ENCODE assay signal across 12 cellular contexts in genomic region chr20:59040682-59041081, GRCh38. TPM values are rescaled to one million over a fixed set of nuclear protein-coding genes. Genes with fewer than 3 reads are reported as not detected.
DNase-seq lines count a peak whose midpoint lies in the region; ATAC-seq, FAIRE-seq and TF ChIP-seq lines count a peak whose summit lies in the region.
"Had no signal": no experiment of that assay in that cellular context is flagged by ENCODE, and none has a peak within 500 bp of the region (broad histone marks: within the 10 kb centered on the region; RNA-seq: fewer than 3 reads in every experiment).

No MANE protein-coding gene starts in this region.

- CTCF ChIA-PET in endothelial cell of umbilical vein (lab: Charles Lee) = interaction anchor here (1.6 kb wide), 1 partner anchor 9 kb away, joined by 4 read pairs; the partner anchor contains the start of gene ATP5F1E

- no peaks in the 10 kb centered on the region for H3K27me3 ChIP-seq in Peyer's patch
- H3K27me3 ChIP-seq in endothelial cell of umbilical vein (ENCODE audit: control insufficient read depth in 2 of 2, insufficient read depth in 2 of 2, low read length in 2 of 2) = no peaks in the 10 kb centered on the region

- BruUV-seq in endothelial cell of umbilical vein (replicated peaks; lab: Mats Ljungman, UMichigan) = no TSS peak

- H3K4me1 ChIP-seq in Peyer's patch (peaks cover 0 to 52% (median 8%) of the 10 kb centered on the region in 4 donors), endothelial cell of umbilical vein (ENCODE audit: control insufficient read depth, extremely low read depth, insufficient read depth, low read length) (peaks cover 8% of the 10 kb centered on the region)

- intact Hi-C loops in endothelial cell of umbilical vein (cut with micrococcal nuclease) = no loop called here

- H3K4me1 Mint-ChIP-seq in activated T-cell treated with anti-CD3 and anti-CD28 coated beads, Interleukin-2, amount 50 U/mL, for 4 hours (ENCODE audit: low read depth) = peaks cover 58% of the 10 kb centered on the region
- peaks cover 52% of the 10 kb centered on the region for H3K4me1 Mint-ChIP-seq in stimulated activated effector memory CD8-positive, alpha-beta T cell treated with anti-CD3 and anti-CD28 coated beads, Interleukin-12 subunit alpha, Interleukin-12 subunit beta, amount 100 ng/mL, for 72 hours

- no peak for DNase-seq in activated T-cell treated with anti-CD3 and anti-CD28 coated beads, Interleukin-2, amount 50 U/mL, for 4 hours
- no peak for DNase-seq in activated T-cell treated with anti-CD3 and anti-CD28 coated beads, Interleukin-2, amount 50 U/mL, for 1 hour
- DNase-seq in Peyer's patch = no peak
- DNase-seq in endothelial cell of umbilical vein (ENCODE audit: low read depth, low spot score) = no peak
- peak in 1 of 2 donors; percentile 36 for DNase-seq in stimulated activated effector memory CD8-positive, alpha-beta T cell treated with anti-CD3 and anti-CD28 coated beads, Interleukin-12 subunit alpha, Interleukin-12 subunit beta, amount 100 ng/mL, for 72 hours (ENCODE audit: low spot score in 2 of 2)
- no peak for DNase-seq in activated gamma-delta T cell treated with Interleukin-2 at 50 U/mL for 16 hours
- no peak for DNase-seq in NCI-H2196 treated with DMSO at 0.1 percent for 48 hours (lab: John Stamatoyannopoulos, UW; ENCODE audit: unreplicated experiment)
- no peak for DNase-seq in SK-N-DZ (ENCODE audit: low spot score)
- DNase-seq: NCI-H187 treated with DMSO at 0.1 percent for 48 hours had no signal

- no peak overlapping the region for H3K9ac ChIP-seq in endothelial cell of umbilical vein (replicated peaks; ENCODE audit: extremely low read depth, insufficient read depth, low read length)

- no peaks in the 10 kb centered on the region for H3K27me3 Mint-ChIP-seq in activated T-cell treated with anti-CD3 and anti-CD28 coated beads, Interleukin-2, amount 50 U/mL, for 4 hours (ENCODE audit: low read depth)

- H3K27ac ChIP-seq in Peyer's patch = peak overlapping the region in 3 of 4 donors; percentile 84 to 95 (median 92)
- no peak overlapping the region for H3K27ac ChIP-seq in endothelial cell of umbilical vein (ENCODE audit: insufficient read depth, low read depth, low read length)
- H3K27ac ChIP-seq: HL-60 had no signal

- no peak for TF ChIP-seq CTCF in Peyer's patch (IDR thresholded peaks at IDR 0.05)
- TF ChIP-seq CTCF in endothelial cell of umbilical vein (IDR thresholded peaks at IDR 0.05; ENCODE audit: extremely low read depth in 1 of 2, insufficient read depth in 1 of 2, low read depth in 1 of 2, low read length in 2 of 2) = no peak

- TF ChIP-seq POLR2A in Peyer's patch (IDR thresholded peaks at IDR 0.05) (peak; percentile 76 to 90), endothelial cell of umbilical vein (IDR thresholded peaks at IDR 0.05; ENCODE audit: low read depth, low read length) (no peak)

- H3K4me3 Mint-ChIP-seq in activated T-cell treated with anti-CD3 and anti-CD28 coated beads, Interleukin-2, amount 50 U/mL, for 4 hours = peak overlapping the region; percentile 93
- H3K4me3 Mint-ChIP-seq in stimulated activated effector memory CD8-positive, alpha-beta T cell treated with anti-CD3 and anti-CD28 coated beads, Interleukin-12 subunit alpha, Interleukin-12 subunit beta, amount 100 ng/mL, for 72 hours = peak overlapping the region; percentile 71

- H3K9me3 ChIP-seq in Peyer's patch = no peaks in the 10 kb centered on the region
- no peaks in the 10 kb centered on the region for H3K9me3 ChIP-seq in endothelial cell of umbilical vein (replicated peaks; ENCODE audit: control insufficient read depth, insufficient read depth, low read length)

- POLR2A ChIA-PET in endothelial cell of umbilical vein (lab: Charles Lee) = interaction anchor here (1.0 kb wide), 1 partner anchor 8 kb away, joined by 4 read pairs; the partner anchor contains the start of gene ATP5F1E

- H3K27ac Mint-ChIP-seq in stimulated activated effector memory CD8-positive, alpha-beta T cell treated with anti-CD3 and anti-CD28 coated beads, Interleukin-12 subunit alpha, Interleukin-12 subunit beta, amount 100 ng/mL, for 72 hours = peak overlapping the region; percentile 80

- no peak for ATAC-seq in activated T-cell treated with anti-CD3 and anti-CD28 coated beads, Interleukin-2, amount 50 U/mL, for 4 hours
- ATAC-seq in stimulated activated effector memory CD8-positive, alpha-beta T cell treated with anti-CD3 and anti-CD28 coated beads, Interleukin-12 subunit alpha, Interleukin-12 subunit beta, amount 100 ng/mL, for 72 hours = no peak

- H3K36me3 Mint-ChIP-seq in activated T-cell treated with anti-CD3 and anti-CD28 coated beads, Interleukin-2, amount 50 U/mL, for 4 hours (ENCODE audit: insufficient read depth) = peaks cover 40% of the 10 kb centered on the region
- peaks cover 67% of the 10 kb centered on the region for H3K36me3 Mint-ChIP-seq in stimulated activated effector memory CD8-positive, alpha-beta T cell treated with anti-CD3 and anti-CD28 coated beads, Interleukin-12 subunit alpha, Interleukin-12 subunit beta, amount 100 ng/mL, for 72 hours

- no peak for FAIRE-seq in endothelial cell of umbilical vein (lab: Jason Lieb, UNC)

- H3K36me3 ChIP-seq in Peyer's patch (peaks cover 0 to 26% (median 0%) of the 10 kb centered on the region in 3 donors), endothelial cell of umbilical vein (ENCODE audit: control insufficient read depth in 2 of 2, extremely low read depth in 1 of 2, insufficient read depth in 2 of 2, low read length in 2 of 2) (peaks cover 13 to 21% of the 10 kb centered on the region in 2 experiments)

- dilution Hi-C loops in endothelial cell of umbilical vein (cut with MboI; ENCODE audit: extremely low pct_ligation_motif_present, low sequenced_read_pairs) = no loop called here

- no peak overlapping the region for H2AFZ ChIP-seq in endothelial cell of umbilical vein (ENCODE audit: low read depth, low read length)

- no peaks in the 10 kb centered on the region for H4K20me1 ChIP-seq in endothelial cell of umbilical vein (replicated peaks; ENCODE audit: control insufficient read depth, extremely low read depth, insufficient read depth, low read length)

- peak overlapping the region; percentile 31 for H3K4me2 ChIP-seq in endothelial cell of umbilical vein (ENCODE audit: insufficient read depth, low read length)

- no peaks in the 10 kb centered on the region for H3K9me3 Mint-ChIP-seq in activated T-cell treated with anti-CD3 and anti-CD28 coated beads, Interleukin-2, amount 50 U/mL, for 4 hours
- no peaks in the 10 kb centered on the region for H3K9me3 Mint-ChIP-seq in stimulated activated effector memory CD8-positive, alpha-beta T cell treated with anti-CD3 and anti-CD28 coated beads, Interleukin-12 subunit alpha, Interleukin-12 subunit beta, amount 100 ng/mL, for 72 hours

- peaks cover 48% of the 10 kb centered on the region for H3K79me2 ChIP-seq in endothelial cell of umbilical vein (ENCODE audit: control insufficient read depth, insufficient read depth, low read length)

- peak overlapping the region in 3 of 4 donors; percentile 8 to 98 (median 62) for H3K4me3 ChIP-seq in Peyer's patch
- H3K4me3 ChIP-seq in endothelial cell of umbilical vein (replicated peaks in 1 of 3; ENCODE audit: insufficient read depth in 1 of 3, low read depth in 1 of 3, low read length in 3 of 3) = no peak overlapping the region
- H3K4me3 ChIP-seq: lung had no signal

- H3K9me1 ChIP-seq in endothelial cell of umbilical vein (replicated peaks; ENCODE audit: control insufficient read depth, extremely low read depth, insufficient read depth, low read length) = no peaks in the 10 kb centered on the region

RNA-seq across cellular contexts. Expression of gene PRELID3B, which starts 1.9 kb away (rescaled TPM):
- total RNA-seq in activated T-cell treated with anti-CD3 and anti-CD28 coated beads, Interleukin-2, amount 50 U/mL, for 4 hours = 100 to 1,000 TPM; 147 to 174 (median 160) TPM
- total RNA-seq in Peyer's patch = 100 to 1,000 TPM in 2 of 4 donors, 10 to 100 TPM in 2; 44.6 to 148 (median 86.5) TPM
- total RNA-seq in endothelial cell of umbilical vein = 47.4 and 57.2 TPM in 2 replicates
- polyA plus RNA-seq in endothelial cell of umbilical vein = 12.1 and 14.9 TPM in 2 replicates
- 26.1 and 28.8 TPM in 2 replicates for polyA plus RNA-seq in endothelial cell of umbilical vein (2011; cell fraction: cytosol; rRNA removed)
- polyA plus RNA-seq in endothelial cell of umbilical vein (2011; cell fraction: nucleus; rRNA removed) = 15.9 and 16.0 TPM in 2 replicates
- 43.9 and 54.5 TPM in 2 replicates for polyA plus RNA-seq in endothelial cell of umbilical vein (2012)
- 88.1 and 114 TPM in 2 replicates for polyA minus RNA-seq in endothelial cell of umbilical vein
- polyA minus RNA-seq in endothelial cell of umbilical vein (2011; cell fraction: cytosol; rRNA and poly(A)+ RNA removed) = 126 TPM
- 17.4 and 22.8 TPM in 2 replicates for polyA minus RNA-seq in endothelial cell of umbilical vein (2011; cell fraction: nucleus; rRNA and poly(A)+ RNA removed)
- 154 and 172 TPM in 2 replicates for polyA plus RNA-seq in SK-N-DZ (2014; cell fraction: cytosol; rRNA removed)
- polyA plus RNA-seq in SK-N-DZ (2014; cell fraction: nucleus; rRNA removed) = 91.9 and 101 TPM in 2 replicates

RNA-seq across cellular contexts. Expression of gene ATP5F1E, which starts 8.5 kb away (rescaled TPM):
- total RNA-seq in activated T-cell treated with anti-CD3 and anti-CD28 coated beads, Interleukin-2, amount 50 U/mL, for 4 hours = 10 to 100 TPM; 86.1 to 99.3 (median 95.0) TPM
- total RNA-seq in Peyer's patch (10 to 100 TPM; 20.6 to 34.0 (median 26.8) TPM), endothelial cell of umbilical vein (107 and 114 TPM in 2 replicates)
- 20.2 and 29.0 TPM in 2 replicates for polyA plus RNA-seq in endothelial cell of umbilical vein
- polyA plus RNA-seq in endothelial cell of umbilical vein (2011; cell fraction: cytosol; rRNA removed) = 52.0 and 63.6 TPM in 2 replicates
- 21.9 and 28.7 TPM in 2 replicates for polyA plus RNA-seq in endothelial cell of umbilical vein (2011; cell fraction: nucleus; rRNA removed)
- 124 and 221 TPM in 2 replicates for polyA plus RNA-seq in endothelial cell of umbilical vein (2012)
- polyA minus RNA-seq in endothelial cell of umbilical vein = 13.2 and 13.4 TPM in 2 replicates
- polyA minus RNA-seq in endothelial cell of umbilical vein (2011; cell fraction: cytosol; rRNA and poly(A)+ RNA removed) = 24.8 TPM
- 34.2 and 44.0 TPM in 2 replicates for polyA minus RNA-seq in endothelial cell of umbilical vein (2011; cell fraction: nucleus; rRNA and poly(A)+ RNA removed)
- polyA plus RNA-seq in SK-N-DZ (2014; cell fraction: cytosol; rRNA removed) = 48.0 and 60.9 TPM in 2 replicates
- polyA plus RNA-seq in SK-N-DZ (2014; cell fraction: nucleus; rRNA removed) = 50.1 and 67.2 TPM in 2 replicates

RNA-seq across cellular contexts. Expression of gene TUBB1, which starts 21.5 kb away (rescaled TPM):
- not detected for total RNA-seq in activated T-cell treated with anti-CD3 and anti-CD28 coated beads, Interleukin-2, amount 50 U/mL, for 4 hours
- not detected for total RNA-seq in Peyer's patch
- total RNA-seq in endothelial cell of umbilical vein = not detected in 2 replicates
- polyA plus RNA-seq in endothelial cell of umbilical vein = 0.02 and 0.04 TPM in 2 replicates
- polyA plus RNA-seq in endothelial cell of umbilical vein (2011; cell fraction: cytosol; rRNA removed) = 0.01 TPM in 1 of 2 replicates, not detected in the other
- 0.13 and 0.20 TPM in 2 replicates for polyA plus RNA-seq in endothelial cell of umbilical vein (2011; cell fraction: nucleus; rRNA removed)
- polyA plus RNA-seq in endothelial cell of umbilical vein (2012) = 0.11 and 0.15 TPM in 2 replicates
- not detected in 2 replicates for polyA minus RNA-seq in endothelial cell of umbilical vein
- polyA minus RNA-seq in endothelial cell of umbilical vein (2011; cell fraction: cytosol; rRNA and poly(A)+ RNA removed) = not detected
- polyA minus RNA-seq in endothelial cell of umbilical vein (2011; cell fraction: nucleus; rRNA and poly(A)+ RNA removed) = not detected in 2 replicates
- polyA plus RNA-seq in SK-N-DZ (2014; cell fraction: cytosol; rRNA removed) = not detected in 2 replicates
- not detected in 2 replicates for polyA plus RNA-seq in SK-N-DZ (2014; cell fraction: nucleus; rRNA removed)
- total RNA-seq: glomerular endothelial cell had no signal

RNA-seq across cellular contexts. Expression of gene CTSZ, which starts 33.6 kb away (rescaled TPM):
- total RNA-seq in activated T-cell treated with anti-CD3 and anti-CD28 coated beads, Interleukin-2, amount 50 U/mL, for 4 hours = 10 to 100 TPM; 18.7 to 27.9 (median 20.0) TPM
- total RNA-seq in Peyer's patch (100 to 1,000 TPM in 3 of 4 donors, 10 to 100 TPM in 1; 78.4 to 310 (median 274) TPM), endothelial cell of umbilical vein (299 and 304 TPM in 2 replicates)
- polyA plus RNA-seq in endothelial cell of umbilical vein = 323 and 387 TPM in 2 replicates
- 384 and 406 TPM in 2 replicates for polyA plus RNA-seq in endothelial cell of umbilical vein (2011; cell fraction: cytosol; rRNA removed)
- 161 and 176 TPM in 2 replicates for polyA plus RNA-seq in endothelial cell of umbilical vein (2011; cell fraction: nucleus; rRNA removed)
- polyA plus RNA-seq in endothelial cell of umbilical vein (2012) = 295 and 377 TPM in 2 replicates
- 334 TPM in 2 replicates for polyA minus RNA-seq in endothelial cell of umbilical vein
- 43.1 TPM for polyA minus RNA-seq in endothelial cell of umbilical vein (2011; cell fraction: cytosol; rRNA and poly(A)+ RNA removed)
- 47.0 and 69.2 TPM in 2 replicates for polyA minus RNA-seq in endothelial cell of umbilical vein (2011; cell fraction: nucleus; rRNA and poly(A)+ RNA removed)
- polyA plus RNA-seq in SK-N-DZ (2014; cell fraction: cytosol; rRNA removed) = not detected in 2 replicates
- not detected in 2 replicates for polyA plus RNA-seq in SK-N-DZ (2014; cell fraction: nucleus; rRNA removed)

RNA-seq across cellular contexts. Expression of gene NELFCD, which starts 59.6 kb away (rescaled TPM):
- 100 to 1,000 TPM; 119 to 146 (median 128) TPM for total RNA-seq in activated T-cell treated with anti-CD3 and anti-CD28 coated beads, Interleukin-2, amount 50 U/mL, for 4 hours
- total RNA-seq in Peyer's patch (10 to 100 TPM; 39.6 to 98.2 (median 65.1) TPM), endothelial cell of umbilical vein (92.5 and 93.2 TPM in 2 replicates)
- 75.8 and 90.1 TPM in 2 replicates for polyA plus RNA-seq in endothelial cell of umbilical vein
- polyA plus RNA-seq in endothelial cell of umbilical vein (2011; cell fraction: cytosol; rRNA removed) = 116 and 117 TPM in 2 replicates
- 290 and 328 TPM in 2 replicates for polyA plus RNA-seq in endothelial cell of umbilical vein (2011; cell fraction: nucleus; rRNA removed)
- polyA plus RNA-seq in endothelial cell of umbilical vein (2012) = 77.8 and 85.4 TPM in 2 replicates
- 67.7 and 82.1 TPM in 2 replicates for polyA minus RNA-seq in endothelial cell of umbilical vein
- polyA minus RNA-seq in endothelial cell of umbilical vein (2011; cell fraction: cytosol; rRNA and poly(A)+ RNA removed) = 65.2 TPM
- polyA minus RNA-seq in endothelial cell of umbilical vein (2011; cell fraction: nucleus; rRNA and poly(A)+ RNA removed) = 59.1 and 75.2 TPM in 2 replicates
- 88.1 and 93.3 TPM in 2 replicates for polyA plus RNA-seq in SK-N-DZ (2014; cell fraction: cytosol; rRNA removed)
- polyA plus RNA-seq in SK-N-DZ (2014; cell fraction: nucleus; rRNA removed) = 237 and 372 TPM in 2 replicates

Comparison
In these comparisons a context has a peak if more than half of its experiments do, and no peak if none do; other contexts are left out.
1. H3K4me3 ChIP-seq: peak in Peyer's patch (3 of 4); none in endothelial cell of umbilical vein (0 of 3).